Comparison of ENCODE assay signal across 1 cellular context in the genomic region with DNA sequence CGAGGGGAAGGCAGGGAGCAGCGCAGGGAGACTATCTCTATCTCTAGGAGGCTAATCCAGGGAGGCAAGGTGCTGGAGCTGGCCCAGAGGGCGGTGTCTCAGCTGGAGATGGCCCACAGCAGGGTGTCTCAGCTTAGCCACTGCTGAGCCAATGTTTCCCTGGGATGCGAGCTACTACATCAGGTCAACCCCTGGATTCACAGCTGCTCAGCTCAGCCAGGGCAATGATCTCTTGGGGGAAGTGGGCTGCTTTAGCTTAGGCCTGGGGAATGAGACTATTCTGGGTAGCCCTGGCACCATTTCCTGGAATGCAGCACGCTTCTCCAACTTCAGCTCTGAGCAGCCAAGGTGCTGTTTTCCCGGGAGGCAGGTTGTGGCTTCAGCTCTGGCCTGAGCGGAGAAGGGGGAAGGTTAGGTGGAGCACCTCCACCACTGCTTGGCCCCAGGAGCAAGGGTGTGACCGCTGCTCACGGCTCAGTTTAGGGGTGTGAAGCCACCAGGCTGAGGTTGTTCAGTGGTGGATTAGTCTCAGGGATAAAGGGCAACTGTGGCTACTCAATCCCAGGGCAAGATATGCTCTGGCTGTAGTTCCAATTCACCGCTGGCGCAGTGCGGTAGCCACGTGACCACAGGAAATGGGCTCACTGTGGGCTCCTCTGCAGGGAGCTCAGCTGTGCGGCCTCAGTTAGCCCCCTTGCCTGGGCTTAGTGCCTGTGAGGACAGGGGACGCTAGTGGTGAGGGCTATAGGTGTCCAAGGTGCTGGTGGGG.
TF ChIP-seq lines count a peak whose summit lies in the region.

No MANE protein-coding gene starts in this region.

TF ChIP-seq in H1, 55 proteins besides CTCF, POLR2A, EP300 and RAD21:
- TF ChIP-seq YY1 (IDR thresholded peaks at IDR 0.05; ENCODE audit: low read depth, low read length) = no peak
- TF ChIP-seq POU5F1 (IDR thresholded peaks at IDR 0.05; ENCODE audit: low read depth, low read length) = no peak
- TF ChIP-seq NRF1 (IDR thresholded peaks at IDR 0.05; ENCODE audit: low read depth, low read length) = no peak
TF ChIP-seq in H1: peak in this region for 0.
